16 cellular contexts compared by ENCODE assay signal in genomic region chr4:8044244-8044643, GRCh38.
"Had no signal": no experiment of that assay in that cellular context is flagged by ENCODE, and none has a peak within 500 bp of the region (broad histone marks: within the 10 kb centered on the region; RNA-seq: fewer than 3 reads in every experiment).

No MANE protein-coding gene starts in this region.

- H3K4me2 ChIP-seq: PC-9 had no signal

- H3K9me3 ChIP-seq: adrenal gland had no signal

- H2AFZ ChIP-seq: PC-9 had no signal

- H3K27ac ChIP-seq: adrenal gland, PC-9 had no signal

- H3K36me3 ChIP-seq: adrenal gland had no signal

- FAIRE-seq: bronchial epithelial cell, K562 had no signal

- DNase-seq: activated B cell treated with CpG ODN at 0.5 μM for 24 hours; activated CD4-positive, alpha-beta memory T cell treated with anti-CD3 and anti-CD28 coated beads for 36 hours; activated CD4-positive, alpha-beta T cell treated with anti-CD3 and anti-CD28 coated beads for 1 hour; activated CD4-positive, alpha-beta T cell treated with anti-CD3 and anti-CD28 coated beads, Interleukin-2, amount 10 ng/mL, durations not matched to agents 24 days and 14 days; activated CD8-positive, alpha-beta memory T cell treated with anti-CD3 and anti-CD28 coated beads for 24 hours; activated gamma-delta T cell treated with Interleukin-2 at 50 U/mL for 16 hours; activated naive CD4-positive, alpha-beta T cell treated with anti-CD3 and anti-CD28 coated beads, Interleukin-2, amount 10 ng/mL, durations not matched to agents 7 days and 5 days; activated naive CD8-positive, alpha-beta T cell treated with anti-CD3 and anti-CD28 coated beads, Interleukin-2, amount 10 ng/mL, durations not matched to agents 7 days and 5 days; activated T-cell treated with anti-CD3 and anti-CD28 coated beads, Interleukin-2, amount 50 U/mL, for 48 hours; adrenal gland; central memory CD4-positive, alpha-beta T cell; Karpas-422; NCI-H1048; PC-9 had no signal

- H3K27me3 ChIP-seq: adrenal gland had no signal

- H3K4me3 ChIP-seq: adrenal gland, K562, PC-9 had no signal
